Comparison of ENCODE assay signal across 26 cellular contexts in genomic region chr6:160975111-160975510, GRCh38. TPM values are rescaled to one million over a fixed set of nuclear protein-coding genes. Genes with fewer than 3 reads are reported as not detected.
DNase-seq lines count a peak whose midpoint lies in the region; ATAC-seq and TF ChIP-seq lines count a peak whose summit lies in the region.
"Had no signal": no experiment of that assay in that cellular context is flagged by ENCODE, and none has a peak within 500 bp of the region (broad histone marks: within the 10 kb centered on the region; RNA-seq: fewer than 3 reads in every experiment).

No MANE protein-coding gene starts in this region.

- ATAC-seq in naive thymus-derived CD8-positive, alpha-beta T cell, result no peak
- no peak for ATAC-seq in HG03095 (IDR thresholded peaks at IDR 0.05; ENCODE audit: unreplicated experiment)
- ATAC-seq: activated CD8-positive, alpha-beta T cell treated with anti-CD3 and anti-CD28 coated beads for 36 hours; activated naive CD4-positive, alpha-beta T cell treated with anti-CD3 and anti-CD28 coated beads, Interleukin-2, amount 50 U/mL, for 72 hours; HCT116; T-helper 17 cell had no signal

- H3K9me2 ChIP-seq in Karpas-422 (replicated peaks; ENCODE audit: insufficient read depth, low read length), result no peaks in the 10 kb centered on the region

- POLR2A ChIA-PET in AG04450 (lab: Yijun Ruan, JAX), result interaction anchor here (1.6 kb wide), 1 partner anchor 63 kb away, joined by 6 read pairs; no protein-coding TSS in a partner anchor
- POLR2A ChIA-PET in naive thymus-derived CD8-positive, alpha-beta T cell (lab: Charles Lee), result no interaction called here

- TF ChIP-seq CTCF in AG04450 (IDR thresholded peaks at IDR 0.05; ENCODE audit: low read depth, low read length), result no peak
- TF ChIP-seq CTCF in esophagus muscularis mucosa (IDR thresholded peaks at IDR 0.05), result no peak

- intact Hi-C loops in esophagus muscularis mucosa (cut with DNase I), result no loop called here

- H3K4me3 Mint-ChIP-seq in activated naive CD8-positive, alpha-beta T cell treated with anti-CD3 and anti-CD28 coated beads for 36 hours, result no peak overlapping the region
- H3K4me3 Mint-ChIP-seq in naive thymus-derived CD8-positive, alpha-beta T cell, result no peak overlapping the region
- H3K4me3 Mint-ChIP-seq: activated CD8-positive, alpha-beta T cell treated with anti-CD3 and anti-CD28 coated beads for 36 hours; central memory CD8-positive, alpha-beta T cell; dendritic cell treated with granulocyte-macrophage colony-stimulating factor and Interleukin-4, amounts not matched to agents 40 ng/mL and 50 ng/mL, for 4 days; T-helper 17 cell had no signal

- no peaks in the 10 kb centered on the region for H3K4me1 Mint-ChIP-seq in activated naive CD8-positive, alpha-beta T cell treated with anti-CD3 and anti-CD28 coated beads for 36 hours
- no peaks in the 10 kb centered on the region for H3K4me1 Mint-ChIP-seq in naive thymus-derived CD8-positive, alpha-beta T cell
- H3K4me1 Mint-ChIP-seq: central memory CD8-positive, alpha-beta T cell had no signal

- H3K36me3 ChIP-seq in Karpas-422 (ENCODE audit: insufficient read depth, low read length) (no peaks in the 10 kb centered on the region), esophagus muscularis mucosa (no peaks in the 10 kb centered on the region), rectal smooth muscle tissue (ENCODE audit: control insufficient read depth, insufficient read depth, low read length) (no peaks in the 10 kb centered on the region)
- H3K36me3 ChIP-seq: lower lobe of right lung, stomach, tibial artery had no signal

- no peaks in the 10 kb centered on the region for H3K36me3 Mint-ChIP-seq in activated naive CD8-positive, alpha-beta T cell treated with anti-CD3 and anti-CD28 coated beads for 36 hours
- H3K36me3 Mint-ChIP-seq in naive thymus-derived CD8-positive, alpha-beta T cell, result no peaks in the 10 kb centered on the region
- H3K36me3 Mint-ChIP-seq: activated naive CD4-positive, alpha-beta T cell treated with anti-CD3 and anti-CD28 coated beads, Interleukin-2, amount 50 U/mL, for 72 hours had no signal

- H3K4me1 ChIP-seq in Karpas-422 (ENCODE audit: low read length) (peaks cover 12% of the 10 kb centered on the region), esophagus muscularis mucosa (peaks cover 13 to 43% (median 26%) of the 10 kb centered on the region in 4 donors), rectal smooth muscle tissue (ENCODE audit: control insufficient read depth, insufficient read depth, low read length) (peaks cover 16% of the 10 kb centered on the region)

- H3K27ac ChIP-seq in AG04450 (ENCODE audit: low read depth, low read length) (peak overlapping the region; percentile 90), Karpas-422 (ENCODE audit: low read length) (no peak overlapping the region), esophagus muscularis mucosa (replicated peaks in 1 of 4) (peak overlapping the region in 1 of 4 donors; percentile 51), rectal smooth muscle tissue (ENCODE audit: low read depth, low read length) (peak overlapping the region; percentile 57)
- H3K27ac ChIP-seq: lower lobe of right lung, SK-N-MC had no signal

- H3K9me3 ChIP-seq in AG04450 (ENCODE audit: control insufficient read depth, insufficient read depth, low read length), result no peaks in the 10 kb centered on the region
- no peaks in the 10 kb centered on the region for H3K9me3 ChIP-seq in Karpas-422 (ENCODE audit: low read length)
- no peaks in the 10 kb centered on the region for H3K9me3 ChIP-seq in esophagus muscularis mucosa
- H3K9me3 ChIP-seq: lower lobe of right lung, stomach, tibial artery had no signal

- H3K4me3 ChIP-seq in AG04450 (ENCODE audit: low read depth, low read length) (no peak overlapping the region), Karpas-422 (ENCODE audit: low read length) (no peak overlapping the region), esophagus muscularis mucosa (no peak overlapping the region), rectal smooth muscle tissue (ENCODE audit: low read length) (no peak overlapping the region)
- H3K4me3 ChIP-seq: K562, lower lobe of right lung, SK-N-MC, stomach, tibial artery had no signal

- peaks cover 13% of the 10 kb centered on the region for H3K27me3 Mint-ChIP-seq in activated naive CD8-positive, alpha-beta T cell treated with anti-CD3 and anti-CD28 coated beads for 36 hours
- H3K27me3 Mint-ChIP-seq in naive thymus-derived CD8-positive, alpha-beta T cell, result peaks cover 4 to 16% (median 9%) of the 10 kb centered on the region in 5 donors
- H3K27me3 Mint-ChIP-seq: progenitor cell of endocrine pancreas had no signal

- 39% methylated on average over 1 of the region's 1 CpG for WGBS in esophagus muscularis mucosa

- no peak for TF ChIP-seq POLR2A in esophagus muscularis mucosa (IDR thresholded peaks at IDR 0.05; ENCODE audit: low read depth)

- H3K27ac Mint-ChIP-seq in activated naive CD8-positive, alpha-beta T cell treated with anti-CD3 and anti-CD28 coated beads for 36 hours, result no peak overlapping the region
- H3K27ac Mint-ChIP-seq in naive thymus-derived CD8-positive, alpha-beta T cell, result no peak overlapping the region
- H3K27ac Mint-ChIP-seq: activated CD8-positive, alpha-beta T cell treated with anti-CD3 and anti-CD28 coated beads for 36 hours; activated naive CD4-positive, alpha-beta T cell treated with anti-CD3 and anti-CD28 coated beads, Interleukin-2, amount 50 U/mL, for 72 hours; dendritic cell treated with granulocyte-macrophage colony-stimulating factor and Interleukin-4, amounts not matched to agents 40 ng/mL and 50 ng/mL, for 4 days; progenitor cell of endocrine pancreas; T-helper 17 cell had no signal

- no peak overlapping the region for H2AFZ ChIP-seq in Karpas-422 (ENCODE audit: low read length)

- no peak for TF ChIP-seq EP300 in esophagus muscularis mucosa (IDR thresholded peaks at IDR 0.05)

- H3K27me3 ChIP-seq in AG04450 (ENCODE audit: control insufficient read depth, insufficient read depth, low read length), result no peaks in the 10 kb centered on the region
- H3K27me3 ChIP-seq in Karpas-422 (ENCODE audit: low read length), result no peaks in the 10 kb centered on the region
- no peaks in the 10 kb centered on the region for H3K27me3 ChIP-seq in esophagus muscularis mucosa
- no peaks in the 10 kb centered on the region for H3K27me3 ChIP-seq in rectal smooth muscle tissue (ENCODE audit: control insufficient read depth, insufficient read depth, low read length)
- H3K27me3 ChIP-seq: stomach, tibial artery had no signal

- DNase-seq in AG04450 (ENCODE audit: low read depth, low spot score), result no peak
- no peak for DNase-seq in Karpas-422
- DNase-seq in esophagus muscularis mucosa (ENCODE audit: extremely low spot score), result peak; percentile 45
- DNase-seq in activated naive CD8-positive, alpha-beta T cell treated with anti-CD3 and anti-CD28 coated beads for 36 hours, result no peak
- DNase-seq in naive thymus-derived CD8-positive, alpha-beta T cell, result no peak
- DNase-seq: activated CD8-positive, alpha-beta T cell treated with anti-CD3 and anti-CD28 coated beads for 36 hours; Calu3; islet precursor cell; lower lobe of right lung; MM.1S; NCI-H1436; NCI-H2081 treated with DMSO at 0.1 percent for 48 hours; NCI-H748 treated with DMSO at 0.1 percent for 48 hours; RPMI8226; stomach; T-helper 17 cell had no signal

- no peaks in the 10 kb centered on the region for H4K20me1 ChIP-seq in Karpas-422 (ENCODE audit: insufficient read depth, low read depth, low read length)

- no peaks in the 10 kb centered on the region for H3K79me2 ChIP-seq in Karpas-422 (ENCODE audit: low read length)

- peak overlapping the region; percentile 23 for H3K4me2 ChIP-seq in Karpas-422 (ENCODE audit: low read depth, low read length, poor library complexity, severe bottlenecking)

- CTCF ChIA-PET in AG04450 (lab: Charles Lee), result interaction anchor here (0.6 to 1.1 kb wide), 3 partner anchors 45 to 398 kb away, joined by 3 to 6 read pairs (median 4); no protein-coding TSS in a partner anchor

- no peaks in the 10 kb centered on the region for H3K9me3 Mint-ChIP-seq in activated naive CD8-positive, alpha-beta T cell treated with anti-CD3 and anti-CD28 coated beads for 36 hours
- no peaks in the 10 kb centered on the region for H3K9me3 Mint-ChIP-seq in naive thymus-derived CD8-positive, alpha-beta T cell
- H3K9me3 Mint-ChIP-seq: activated CD8-positive, alpha-beta T cell treated with anti-CD3 and anti-CD28 coated beads for 36 hours; activated naive CD4-positive, alpha-beta T cell treated with anti-CD3 and anti-CD28 coated beads, Interleukin-2, amount 50 U/mL, for 72 hours; central memory CD8-positive, alpha-beta T cell; dendritic cell treated with granulocyte-macrophage colony-stimulating factor and Interleukin-4, amounts not matched to agents 40 ng/mL and 50 ng/mL, for 4 days had no signal

- H3K9ac ChIP-seq in Karpas-422 (ENCODE audit: low read length) (no peak overlapping the region), rectal smooth muscle tissue (ENCODE audit: low read length) (no peak overlapping the region)

RNA-seq across cellular contexts. Expression of gene MAP3K4, which starts 16.5 kb away (rescaled TPM):
- polyA plus RNA-seq in AG04450 (2011; rRNA removed), result 12.3 and 12.7 TPM in 2 replicates
- polyA minus RNA-seq in AG04450 (2011; rRNA and poly(A)+ RNA removed), result 25.5 and 31.7 TPM in 2 replicates
- 22.4 and 29.9 TPM in 2 replicates for total RNA-seq in Karpas-422 (2014; rRNA removed; shearing (Covaris generic); ENCODE audit: low replicate concordance)
- 10 to 100 TPM; 17.9 to 22.8 (median 21.5) TPM for total RNA-seq in esophagus muscularis mucosa
- 10 to 100 TPM; 32.8 to 38.1 TPM for total RNA-seq in activated naive CD8-positive, alpha-beta T cell treated with anti-CD3 and anti-CD28 coated beads for 36 hours
- total RNA-seq in naive thymus-derived CD8-positive, alpha-beta T cell, result 10 to 100 TPM; 58.9 to 63.8 TPM
- polyA plus RNA-seq in naive thymus-derived CD8-positive, alpha-beta T cell, result 10 to 100 TPM in 1 of 3 donors, 1 to 10 TPM in 2; 4.2 to 13.5 (median 6.7) TPM
